In the genomic region with DNA sequence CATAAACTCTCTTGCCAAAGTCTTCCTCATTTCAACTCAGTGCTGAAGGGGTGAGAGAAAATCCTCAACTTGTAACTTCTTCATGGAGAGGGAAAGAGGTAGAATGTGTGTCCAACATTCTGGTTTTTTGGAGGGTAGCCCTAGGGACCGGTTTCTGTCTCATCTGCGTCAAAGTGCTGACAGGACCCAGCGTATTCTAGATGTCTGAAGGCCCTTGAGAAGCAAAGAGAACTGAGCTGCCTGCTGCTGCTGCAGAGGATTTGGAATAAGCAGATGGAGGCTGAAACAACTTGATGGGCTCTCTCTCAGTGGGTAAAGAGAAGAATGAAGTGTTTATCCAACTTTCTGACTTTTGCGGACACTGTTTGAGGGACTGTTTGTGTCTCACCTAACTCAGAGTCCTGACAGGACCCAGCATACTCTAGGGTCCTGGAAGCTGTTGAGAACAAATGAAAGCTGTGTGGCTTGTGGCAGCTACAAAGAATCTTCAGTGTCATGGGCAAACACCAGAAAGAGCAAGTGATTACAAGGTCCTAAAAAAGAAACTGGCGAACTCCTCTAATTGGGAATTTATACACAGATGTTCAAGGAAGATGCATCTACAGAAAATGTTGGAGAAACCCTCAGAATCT, we compare ENCODE assay signal across 1 cellular context.
TF ChIP-seq lines count a peak whose summit lies in the region.

No MANE protein-coding gene starts in this region.

TF ChIP-seq in GM23338, 12 proteins besides CTCF, POLR2A, EP300 and RAD21 (continued from another document):
- TF ChIP-seq, protein P1, sequence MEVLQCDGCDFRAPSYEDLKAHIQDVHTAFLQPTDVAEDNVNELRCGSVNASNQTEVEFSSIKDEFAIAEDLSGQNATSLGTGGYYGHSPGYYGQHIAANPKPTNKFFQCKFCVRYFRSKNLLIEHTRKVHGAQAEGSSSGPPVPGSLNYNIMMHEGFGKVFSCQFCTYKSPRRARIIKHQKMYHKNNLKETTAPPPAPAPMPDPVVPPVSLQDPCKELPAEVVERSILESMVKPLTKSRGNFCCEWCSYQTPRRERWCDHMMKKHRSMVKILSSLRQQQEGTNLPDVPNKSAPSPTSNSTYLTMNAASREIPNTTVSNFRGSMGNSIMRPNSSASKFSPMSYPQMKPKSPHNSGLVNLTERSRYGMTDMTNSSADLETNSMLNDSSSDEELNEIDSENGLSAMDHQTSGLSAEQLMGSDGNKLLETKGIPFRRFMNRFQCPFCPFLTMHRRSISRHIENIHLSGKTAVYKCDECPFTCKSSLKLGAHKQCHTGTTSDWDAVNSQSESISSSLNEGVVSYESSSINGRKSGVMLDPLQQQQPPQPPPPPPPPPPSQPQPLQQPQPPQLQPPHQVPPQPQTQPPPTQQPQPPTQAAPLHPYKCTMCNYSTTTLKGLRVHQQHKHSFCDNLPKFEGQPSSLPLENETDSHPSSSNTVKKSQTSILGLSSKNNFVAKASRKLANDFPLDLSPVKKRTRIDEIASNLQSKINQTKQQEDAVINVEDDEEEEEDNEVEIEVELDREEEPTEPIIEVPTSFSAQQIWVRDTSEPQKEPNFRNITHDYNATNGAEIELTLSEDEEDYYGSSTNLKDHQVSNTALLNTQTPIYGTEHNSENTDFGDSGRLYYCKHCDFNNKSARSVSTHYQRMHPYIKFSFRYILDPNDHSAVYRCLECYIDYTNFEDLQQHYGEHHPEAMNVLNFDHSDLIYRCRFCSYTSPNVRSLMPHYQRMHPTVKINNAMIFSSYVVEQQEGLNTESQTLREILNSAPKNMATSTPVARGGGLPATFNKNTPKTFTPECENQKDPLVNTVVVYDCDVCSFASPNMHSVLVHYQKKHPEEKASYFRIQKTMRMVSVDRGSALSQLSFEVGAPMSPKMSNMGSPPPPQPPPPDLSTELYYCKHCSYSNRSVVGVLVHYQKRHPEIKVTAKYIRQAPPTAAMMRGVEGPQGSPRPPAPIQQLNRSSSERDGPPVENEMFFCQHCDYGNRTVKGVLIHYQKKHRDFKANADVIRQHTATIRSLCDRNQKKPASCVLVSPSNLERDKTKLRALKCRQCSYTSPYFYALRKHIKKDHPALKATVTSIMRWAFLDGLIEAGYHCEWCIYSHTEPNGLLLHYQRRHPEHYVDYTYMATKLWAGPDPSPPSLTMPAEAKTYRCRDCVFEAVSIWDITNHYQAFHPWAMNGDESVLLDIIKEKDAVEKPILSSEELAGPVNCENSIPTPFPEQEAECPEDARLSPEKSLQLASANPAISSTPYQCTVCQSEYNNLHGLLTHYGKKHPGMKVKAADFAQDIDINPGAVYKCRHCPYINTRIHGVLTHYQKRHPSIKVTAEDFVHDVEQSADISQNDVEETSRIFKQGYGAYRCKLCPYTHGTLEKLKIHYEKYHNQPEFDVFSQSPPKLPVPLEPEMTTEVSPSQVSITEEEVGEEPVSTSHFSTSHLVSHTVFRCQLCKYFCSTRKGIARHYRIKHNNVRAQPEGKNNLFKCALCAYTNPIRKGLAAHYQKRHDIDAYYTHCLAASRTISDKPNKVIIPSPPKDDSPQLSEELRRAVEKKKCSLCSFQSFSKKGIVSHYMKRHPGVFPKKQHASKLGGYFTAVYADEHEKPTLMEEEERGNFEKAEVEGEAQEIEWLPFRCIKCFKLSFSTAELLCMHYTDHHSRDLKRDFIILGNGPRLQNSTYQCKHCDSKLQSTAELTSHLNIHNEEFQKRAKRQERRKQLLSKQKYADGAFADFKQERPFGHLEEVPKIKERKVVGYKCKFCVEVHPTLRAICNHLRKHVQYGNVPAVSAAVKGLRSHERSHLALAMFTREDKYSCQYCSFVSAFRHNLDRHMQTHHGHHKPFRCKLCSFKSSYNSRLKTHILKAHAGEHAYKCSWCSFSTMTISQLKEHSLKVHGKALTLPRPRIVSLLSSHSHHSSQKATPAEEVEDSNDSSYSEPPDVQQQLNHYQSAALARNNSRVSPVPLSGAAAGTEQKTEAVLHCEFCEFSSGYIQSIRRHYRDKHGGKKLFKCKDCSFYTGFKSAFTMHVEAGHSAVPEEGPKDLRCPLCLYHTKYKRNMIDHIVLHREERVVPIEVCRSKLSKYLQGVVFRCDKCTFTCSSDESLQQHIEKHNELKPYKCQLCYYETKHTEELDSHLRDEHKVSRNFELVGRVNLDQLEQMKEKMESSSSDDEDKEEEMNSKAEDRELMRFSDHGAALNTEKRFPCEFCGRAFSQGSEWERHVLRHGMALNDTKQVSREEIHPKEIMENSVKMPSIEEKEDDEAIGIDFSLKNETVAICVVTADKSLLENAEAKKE (CRISPR knock-in tag; IDR thresholded peaks at IDR 0.05) = no peak
- TF ChIP-seq STAT1 (IDR thresholded peaks at IDR 0.05; ENCODE audit: unreplicated experiment) = no peak
